8 cellular contexts compared by ENCODE assay signal in the genomic region with DNA sequence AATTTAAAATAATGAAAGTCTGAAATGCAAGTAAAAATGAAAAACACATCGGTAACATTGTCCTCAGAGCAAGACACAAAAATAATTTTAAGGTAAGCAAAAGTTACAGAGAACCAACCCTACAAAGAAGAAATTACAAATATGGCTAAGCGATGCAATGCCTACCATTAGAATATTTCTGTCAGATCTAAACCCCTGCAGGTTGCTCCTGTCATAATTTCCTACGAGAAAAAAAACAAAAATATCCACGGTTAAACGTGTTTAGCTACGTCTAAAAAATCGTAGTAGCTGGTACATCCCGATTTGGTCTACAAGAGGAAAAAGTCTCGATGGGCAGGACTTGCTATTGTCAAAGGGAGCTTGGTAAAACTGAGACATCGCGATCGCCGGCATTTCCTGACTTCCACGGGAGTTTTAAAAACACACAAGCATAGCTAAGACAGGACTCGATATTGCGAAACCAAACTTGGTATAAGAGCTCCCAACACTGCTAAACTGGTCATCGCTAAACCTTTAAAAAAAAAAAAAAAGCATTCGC. TPM values are rescaled to one million over a fixed set of nuclear protein-coding genes. Genes with fewer than 3 reads are reported as not detected.
DNase-seq lines count a peak whose midpoint lies in the region; ATAC-seq, FAIRE-seq and TF ChIP-seq lines count a peak whose summit lies in the region.

No MANE protein-coding gene starts in this region.

- no peak for FAIRE-seq in GM12891 (lab: Jason Lieb, UNC)

- peaks cover 27% of the 10 kb centered on the region for H3K27me3 ChIP-seq in rectal smooth muscle tissue (ENCODE audit: control insufficient read depth, insufficient read depth, low read length)

- no peak for ATAC-seq in HG03521 (IDR thresholded peaks at IDR 0.05; ENCODE audit: unreplicated experiment)

- TF ChIP-seq POLR2A in GM12891 (IDR thresholded peaks at IDR 0.05; ENCODE audit: low read depth, low read length): no peak

- DNase-seq in DMS79 treated with DMSO at 0.1 percent for 48 hours (lab: John Stamatoyannopoulos, UW) (peak; percentile 75), NCI-H2029 (lab: John Stamatoyannopoulos, UW) (peak; percentile 57), globus pallidus (ENCODE audit: low spot score) (peak; percentile 70), GM12891 (ENCODE audit: insufficient read length, low spot score) (no peak), NCI-H146 treated with DMSO at 0.1 percent for 48 hours (lab: John Stamatoyannopoulos, UW; ENCODE audit: unreplicated experiment) (no peak)
- peak; percentile 25 for DNase-seq in activated naive CD4-positive, alpha-beta T cell treated with Interleukin-2 at 50 U/mL for 16 hours

- H3K4me3 ChIP-seq in rectal smooth muscle tissue (ENCODE audit: low read length): peak overlapping the region; percentile 91

- H3K4me1 ChIP-seq in rectal smooth muscle tissue (ENCODE audit: control insufficient read depth, insufficient read depth, low read length): peaks cover 8% of the 10 kb centered on the region

- H3K9ac ChIP-seq in rectal smooth muscle tissue (ENCODE audit: low read length): peak overlapping the region; percentile 61

- no peaks in the 10 kb centered on the region for H3K36me3 ChIP-seq in rectal smooth muscle tissue (ENCODE audit: control insufficient read depth, insufficient read depth, low read length)

- peak overlapping the region; percentile 83 for H3K27ac ChIP-seq in rectal smooth muscle tissue (ENCODE audit: low read depth, low read length)

TF ChIP-seq in GM12891, 5 proteins besides CTCF, POLR2A, EP300 and RAD21:
- TF ChIP-seq PAX5 (IDR thresholded peaks at IDR 0.05; ENCODE audit: insufficient read depth, low read length, severe bottlenecking): no peak
- no peak for TF ChIP-seq TAF1 (IDR thresholded peaks at IDR 0.05; ENCODE audit: low read depth, low read length)
- no peak for TF ChIP-seq POU2F2 (IDR thresholded peaks at IDR 0.05; ENCODE audit: low read depth, low read length)
- TF ChIP-seq SPI1 (IDR thresholded peaks at IDR 0.05; ENCODE audit: low read depth, low read length): no peak
- no peak for TF ChIP-seq POLR2AphosphoS5 (IDR thresholded peaks at IDR 0.05; ENCODE audit: low read depth, low read length)

RNA-seq across cellular contexts. Expression of gene ANXA2R, which starts 1.1 kb away (rescaled TPM):
- 2.3 TPM for polyA plus RNA-seq in GM12891 (2012; ENCODE audit: low read depth, missing spikeins)

Comparison
In these comparisons a context has a peak if more than half of its experiments do, and no peak if none do; other contexts are left out.
1. DNase-seq: peak in DMS79 treated with DMSO at 0.1 percent for 48 hours (single experiment), NCI-H2029 (single experiment), activated naive CD4-positive, alpha-beta T cell treated with Interleukin-2 at 50 U/mL for 16 hours (single experiment) and globus pallidus (single experiment); none in GM12891 (single experiment) and NCI-H146 treated with DMSO at 0.1 percent for 48 hours (single experiment).